ENCODE assay signal across 16 cellular contexts in genomic region chr5:138942861-138943260, GRCh38.
"Had no signal": no experiment of that assay in that cellular context is flagged by ENCODE, and none has a peak within 500 bp of the region (broad histone marks: within the 10 kb centered on the region; RNA-seq: fewer than 3 reads in every experiment).

No MANE protein-coding gene starts in this region.

- H3K27me3 ChIP-seq: breast epithelium, esophagus muscularis mucosa, ovary had no signal

- H3K9me3 ChIP-seq: breast epithelium, esophagus muscularis mucosa, mucosa of descending colon, ovary, thoracic aorta had no signal

- H3K27ac Mint-ChIP-seq: activated CD8-positive, alpha-beta memory T cell treated with anti-CD3 and anti-CD28 coated beads, Interleukin-2, amount 10 ng/mL, durations not matched to agents 7 days and 5 days; activated naive CD8-positive, alpha-beta T cell; activated T-cell treated with anti-CD3 and anti-CD28 coated beads, Interleukin-2, amount 50 U/mL, for 24 hours had no signal

- H3K9me3 Mint-ChIP-seq: activated T-cell treated with anti-CD3 and anti-CD28 coated beads, Interleukin-2, amount 50 U/mL, for 24 hours had no signal

- H3K36me3 ChIP-seq: breast epithelium, ovary had no signal

- H3K27me3 Mint-ChIP-seq: activated CD8-positive, alpha-beta memory T cell treated with anti-CD3 and anti-CD28 coated beads, Interleukin-2, amount 10 ng/mL, durations not matched to agents 7 days and 5 days; activated naive CD8-positive, alpha-beta T cell; activated T-cell treated with anti-CD3 and anti-CD28 coated beads, Interleukin-2, amount 50 U/mL, for 24 hours; naive thymus-derived CD8-positive, alpha-beta T cell; stimulated activated naive CD8-positive, alpha-beta T cell treated with anti-CD3 and anti-CD28 coated beads, Interleukin-15, amount 100 ng/mL, for 72 hours had no signal

- H3K4me3 Mint-ChIP-seq: activated CD8-positive, alpha-beta memory T cell treated with anti-CD3 and anti-CD28 coated beads, Interleukin-2, amount 10 ng/mL, durations not matched to agents 7 days and 5 days; activated naive CD8-positive, alpha-beta T cell; activated T-cell treated with anti-CD3 and anti-CD28 coated beads, Interleukin-2, amount 50 U/mL, for 24 hours; stimulated activated naive CD8-positive, alpha-beta T cell treated with anti-CD3 and anti-CD28 coated beads, Interleukin-15, amount 100 ng/mL, for 72 hours had no signal

- ATAC-seq: activated CD8-positive, alpha-beta memory T cell treated with anti-CD3 and anti-CD28 coated beads, Interleukin-2, amount 10 ng/mL, durations not matched to agents 7 days and 5 days; naive thymus-derived CD8-positive, alpha-beta T cell; stimulated activated naive CD8-positive, alpha-beta T cell treated with anti-CD3 and anti-CD28 coated beads, Interleukin-15, amount 100 ng/mL, for 72 hours had no signal

- H3K4me3 ChIP-seq: breast epithelium, esophagus muscularis mucosa, mucosa of descending colon, ovary, thoracic aorta had no signal

- H3K4me1 ChIP-seq: breast epithelium had no signal

- H3K27ac ChIP-seq: breast epithelium, esophagus muscularis mucosa, ovary, thoracic aorta had no signal

- DNase-seq: activated CD8-positive, alpha-beta memory T cell treated with anti-CD3 and anti-CD28 coated beads, Interleukin-2, amount 10 ng/mL, durations not matched to agents 7 days and 5 days; activated gamma-delta T cell; activated T-cell treated with anti-CD3 and anti-CD28 coated beads, Interleukin-2, amount 50 U/mL, for 24 hours; amygdala; dermis blood vessel endothelial cell; mammary epithelial cell; mucosa of descending colon; naive thymus-derived CD8-positive, alpha-beta T cell; ovary; stimulated activated CD4-positive, alpha-beta T cell treated with anti-CD3 and anti-CD28 coated beads, Interleukin-2, amount 100 ng/mL, for 48 hours; stimulated activated CD8-positive, alpha-beta memory T cell treated with anti-CD3 and anti-CD28 coated beads, Interleukin-4, amount 100 ng/mL, for 48 hours; stimulated activated naive CD8-positive, alpha-beta T cell treated with anti-CD3 and anti-CD28 coated beads, Interleukin-15, amount 100 ng/mL, for 72 hours had no signal
